8 cellular contexts compared by ENCODE assay signal in genomic region chr16:30926937-30927788, GRCh38. TPM values are rescaled to one million over a fixed set of nuclear protein-coding genes. Genes with fewer than 3 reads are reported as not detected.
DNase-seq lines count a peak whose midpoint lies in the region; ATAC-seq and TF ChIP-seq lines count a peak whose summit lies in the region.
"Had no signal": no experiment of that assay in that cellular context is flagged by ENCODE, and none has a peak within 500 bp of the region (broad histone marks: within the 10 kb centered on the region; RNA-seq: fewer than 3 reads in every experiment).

No MANE protein-coding gene starts in this region.

- H3K27me3 ChIP-seq in DND-41 (ENCODE audit: insufficient read depth, low read length, poor library complexity) (no peaks in the 10 kb centered on the region), mesenchymal stem cell (ENCODE audit: control insufficient read depth in 1 of 2, insufficient read depth in 1 of 2, low read length in 2 of 2) (no peaks in the 10 kb centered on the region)
- H3K27me3 ChIP-seq: brain microvascular endothelial cell had no signal

- H2BK5ac ChIP-seq in mesenchymal stem cell (ENCODE audit: low read depth, low read length, poor library complexity, severe bottlenecking): no peak overlapping the region

- no peak overlapping the region for H2BK12ac ChIP-seq in mesenchymal stem cell (ENCODE audit: low read length in 2 of 2)

- peaks cover 64% of the 10 kb centered on the region for H3K36me3 ChIP-seq in DND-41 (ENCODE audit: insufficient read depth, low read length)
- peaks cover 43 to 61% of the 10 kb centered on the region in 2 experiments for H3K36me3 ChIP-seq in mesenchymal stem cell (ENCODE audit: control insufficient read depth in 1 of 2, insufficient read depth in 2 of 2, low read depth in 1 of 2, low read length in 2 of 2)

- H3K27ac ChIP-seq in DND-41 (ENCODE audit: low read length) (no peak overlapping the region), RWPE1 (peak overlapping the region; percentile 94), mesenchymal stem cell (ENCODE audit: low read length, poor library complexity, severe bottlenecking) (no peak overlapping the region)
- H3K27ac ChIP-seq: brain microvascular endothelial cell had no signal

- H4K91ac ChIP-seq in mesenchymal stem cell (ENCODE audit: low read length): peak overlapping the region; percentile 57

- peaks cover 35% of the 10 kb centered on the region for H3K4me1 ChIP-seq in DND-41 (ENCODE audit: insufficient read depth, low read length)
- H3K4me1 ChIP-seq in mesenchymal stem cell (ENCODE audit: control insufficient read depth, insufficient read depth, low read depth, low read length): peaks cover 24% of the 10 kb centered on the region

- no peak overlapping the region for H2BK15ac ChIP-seq in mesenchymal stem cell (ENCODE audit: low read depth, poor library complexity, severe bottlenecking)

- no peak for ATAC-seq in DND-41 (ENCODE audit: insufficient read depth, low read depth)
- ATAC-seq in GM19467 (IDR thresholded peaks at IDR 0.05; ENCODE audit: unreplicated experiment): no peak
- no peak for ATAC-seq in HG03378 (IDR thresholded peaks at IDR 0.05; ENCODE audit: unreplicated experiment)

- peaks cover 31% of the 10 kb centered on the region for H3K79me2 ChIP-seq in DND-41 (ENCODE audit: insufficient read depth, low read length)

- no peak overlapping the region for H3K4me3 ChIP-seq in DND-41 (ENCODE audit: low read depth in 1 of 2, low read length in 2 of 2)
- no peak overlapping the region for H3K4me3 ChIP-seq in mesenchymal stem cell (ENCODE audit: insufficient read depth in 1 of 2, low read depth in 1 of 2, low read length in 2 of 2)

- DNase-seq in DND-41 (no peak), RWPE1 (ENCODE audit: low spot score) (no peak), mesenchymal stem cell (no peak), NCI-H2227 (lab: John Stamatoyannopoulos, UW; ENCODE audit: unreplicated experiment) (no peak)
- DNase-seq: activated T-cell treated with anti-CD3 and anti-CD28 coated beads, Interleukin-2, amount 50 U/mL, for 1 hour; brain microvascular endothelial cell had no signal

- H4K8ac ChIP-seq in mesenchymal stem cell (ENCODE audit: low read length): peak overlapping the region; percentile 7

- H2BK120ac ChIP-seq in mesenchymal stem cell (ENCODE audit: low read depth, low read length): no peak overlapping the region

- H3K9ac ChIP-seq in DND-41 (ENCODE audit: low read depth, low read length) (no peak overlapping the region), mesenchymal stem cell (ENCODE audit: low read length) (no peak overlapping the region)

- H4K20me1 ChIP-seq in DND-41 (ENCODE audit: insufficient read depth, low read length): peaks cover 18% of the 10 kb centered on the region

- 97% methylated on average over 20 of the region's 22 CpGs for WGBS in mesenchymal stem cell

- H2AK5ac ChIP-seq in mesenchymal stem cell (ENCODE audit: low read length, severe bottlenecking): no peak overlapping the region

- no peak overlapping the region for H3K14ac ChIP-seq in mesenchymal stem cell (ENCODE audit: low read length in 2 of 2)

- H3K9me3 ChIP-seq in DND-41 (ENCODE audit: insufficient read depth, low read length, severe bottlenecking): no peaks in the 10 kb centered on the region
- no peaks in the 10 kb centered on the region for H3K9me3 ChIP-seq in mesenchymal stem cell (ENCODE audit: control insufficient read depth, low read length)

- no peak overlapping the region for H3K23ac ChIP-seq in mesenchymal stem cell (ENCODE audit: low read length in 2 of 2)

- H3K79me1 ChIP-seq in mesenchymal stem cell (replicated peaks; ENCODE audit: low read length, poor library complexity, severe bottlenecking): peaks cover 49% of the 10 kb centered on the region

- CTCF ChIA-PET in RWPE1 (lab: Yijun Ruan, JAX): interaction anchor here (0.8 to 2.1 kb wide), 2 partner anchors 13 to 15 kb away, joined by 3 to 10 read pairs; no protein-coding TSS in a partner anchor

- H3K18ac ChIP-seq in mesenchymal stem cell (ENCODE audit: low read depth in 1 of 2, low read length in 2 of 2): no peak overlapping the region

- H2AFZ ChIP-seq in DND-41 (ENCODE audit: low read depth, low read length) (no peak overlapping the region), mesenchymal stem cell (ENCODE audit: low read depth, low read length) (no peak overlapping the region)

- POLR2A ChIA-PET in RWPE1 (lab: Yijun Ruan, JAX; ENCODE audit: low non-redundant PET): no interaction called here

- peak overlapping the region; percentile 86; the same call in 1 of the 2 replicates for H3K4me2 ChIP-seq in DND-41 (ENCODE audit: insufficient read depth, low read length)
- no peak overlapping the region for H3K4me2 ChIP-seq in mesenchymal stem cell (ENCODE audit: low read length, poor library complexity, severe bottlenecking)

- TF ChIP-seq CTCF in DND-41 (IDR thresholded peaks at IDR 0.05; ENCODE audit: borderline replicate concordance, extremely low read depth, low read length, poor library complexity, severe bottlenecking) (no peak), RWPE1 (conservative IDR thresholded peaks at IDR 0.05; ENCODE audit: low read depth) (no peak)

- no peak overlapping the region for H3K4ac ChIP-seq in mesenchymal stem cell (ENCODE audit: low read depth in 1 of 2, low read length in 2 of 2)

RNA-seq across cellular contexts. Expression of gene FBXL19, which starts 3.8 kb away (rescaled TPM):
- polyA plus RNA-seq in mesenchymal stem cell (2013, experiment 1 of 2): 21.4 TPM
- 20.2 TPM for polyA plus RNA-seq in mesenchymal stem cell (2013, experiment 2 of 2)

RNA-seq across cellular contexts. Expression of gene ORAI3, which starts 21.7 kb away (rescaled TPM):
- 63.4 TPM for polyA plus RNA-seq in mesenchymal stem cell (2013, experiment 1 of 2)
- polyA plus RNA-seq in mesenchymal stem cell (2013, experiment 2 of 2): 64.8 TPM

RNA-seq across cellular contexts. Expression of gene SETD1A, which starts 30.4 kb away (rescaled TPM):
- polyA plus RNA-seq in mesenchymal stem cell (2013, experiment 1 of 2): 11.7 TPM
- 10.9 TPM for polyA plus RNA-seq in mesenchymal stem cell (2013, experiment 2 of 2)

RNA-seq across cellular contexts. Expression of gene CTF1, which starts 30.7 kb away (rescaled TPM):
- 6.7 TPM for polyA plus RNA-seq in mesenchymal stem cell (2013, experiment 1 of 2)
- 7.0 TPM for polyA plus RNA-seq in mesenchymal stem cell (2013, experiment 2 of 2)

RNA-seq across cellular contexts. Expression of gene BCL7C, which starts 33.3 kb away (rescaled TPM):
- polyA plus RNA-seq in mesenchymal stem cell (2013, experiment 1 of 2): 34.4 TPM
- polyA plus RNA-seq in mesenchymal stem cell (2013, experiment 2 of 2): 34.2 TPM
